Comparison of ENCODE assay signal across 16 cellular contexts in the genomic region with DNA sequence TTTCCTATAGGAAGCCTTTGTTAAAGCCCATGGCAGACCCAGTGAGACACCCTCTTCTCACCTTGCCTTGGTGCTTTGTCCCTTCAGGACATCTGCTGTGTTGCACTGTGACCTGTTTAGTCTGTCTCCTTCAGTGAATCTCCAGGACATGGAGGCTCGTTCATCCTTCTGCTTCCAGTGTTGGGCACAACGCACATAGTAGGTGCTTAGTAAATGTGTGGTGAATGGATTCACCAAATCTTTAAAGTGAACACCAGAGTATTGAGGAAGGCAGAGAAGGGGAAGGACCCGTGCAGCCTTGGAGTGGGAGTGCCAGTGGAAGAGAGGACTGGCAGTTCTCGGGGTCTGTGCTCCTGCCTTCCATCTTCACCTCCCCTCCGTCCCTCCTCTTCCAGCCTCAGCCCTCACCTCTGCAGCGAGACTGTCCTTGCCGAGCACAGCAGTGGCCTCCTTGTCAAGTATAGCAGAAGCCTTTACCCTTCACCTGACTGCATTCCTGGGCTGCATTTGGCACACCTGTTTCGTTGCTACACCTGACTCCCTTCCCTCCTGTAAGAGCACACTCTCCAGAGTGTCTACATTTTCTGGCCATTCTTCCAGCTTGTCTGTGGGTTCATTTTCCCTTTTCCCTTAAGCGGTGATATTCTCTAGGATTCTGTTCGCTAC. TPM values are rescaled to one million over a fixed set of nuclear protein-coding genes. Genes with fewer than 3 reads are reported as not detected.
DNase-seq lines count a peak whose midpoint lies in the region; ATAC-seq and TF ChIP-seq lines count a peak whose summit lies in the region.
"Had no signal": no experiment of that assay in that cellular context is flagged by ENCODE, and none has a peak within 500 bp of the region (broad histone marks: within the 10 kb centered on the region; RNA-seq: fewer than 3 reads in every experiment).

No MANE protein-coding gene starts in this region.

- no peak for TF ChIP-seq CTCF in left ventricle myocardium inferior (IDR thresholded peaks at IDR 0.05; ENCODE audit: borderline replicate concordance)
- no peak for TF ChIP-seq CTCF in body of pancreas (IDR thresholded peaks at IDR 0.05)
- no peak for TF ChIP-seq CTCF in upper lobe of left lung (IDR thresholded peaks at IDR 0.05)

- H3K4me3 Mint-ChIP-seq in naive thymus-derived CD4-positive, alpha-beta T cell: peak overlapping the region in 5 of 10 donors; percentile 4 to 66 (median 32)
- H3K4me3 Mint-ChIP-seq in activated CD4-positive, alpha-beta T cell treated with anti-CD3 and anti-CD28 coated beads for 36 hours: no peak overlapping the region
- H3K4me3 Mint-ChIP-seq: activated T-cell treated with anti-CD3 and anti-CD28 coated beads, Interleukin-2, amount 50 U/mL, for 24 hours had no signal

- H3K9me3 Mint-ChIP-seq in naive thymus-derived CD4-positive, alpha-beta T cell: no peaks in the 10 kb centered on the region
- H3K9me3 Mint-ChIP-seq in activated CD4-positive, alpha-beta T cell treated with anti-CD3 and anti-CD28 coated beads for 36 hours (ENCODE audit: low read depth): no peaks in the 10 kb centered on the region
- H3K9me3 Mint-ChIP-seq: activated T-cell treated with anti-CD3 and anti-CD28 coated beads, Interleukin-2, amount 50 U/mL, for 24 hours had no signal

- peak overlapping the region in 8 of 9 donors; percentile 9 to 93 (median 63) for H3K27ac Mint-ChIP-seq in naive thymus-derived CD4-positive, alpha-beta T cell
- H3K27ac Mint-ChIP-seq in activated CD4-positive, alpha-beta T cell treated with anti-CD3 and anti-CD28 coated beads for 36 hours: no peak overlapping the region
- H3K27ac Mint-ChIP-seq: activated T-cell treated with anti-CD3 and anti-CD28 coated beads, Interleukin-2, amount 50 U/mL, for 24 hours had no signal

- intact Hi-C loops in left ventricle myocardium inferior (cut with micrococcal nuclease) (no loop called here), Right ventricle myocardium superior (cut with DNase I) (no loop called here), body of pancreas (cut with DNase I) (no loop called here)
- intact Hi-C loops in naive thymus-derived CD4-positive, alpha-beta T cell (cut with micrococcal nuclease): loop anchor here (5.0 kb wide), 2 partner anchors 34 to 49 kb away; partner anchors contain the start of gene ARID1B (in 1 of the 2)
- intact Hi-C loops in activated CD4-positive, alpha-beta T cell treated with anti-CD3 and anti-CD28 coated beads for 36 hours (cut with DNase I, micrococcal nuclease): no loop called here

- TF ChIP-seq POLR2A in body of pancreas (IDR thresholded peaks at IDR 0.05) (no peak), upper lobe of left lung (IDR thresholded peaks at IDR 0.05) (no peak)

- H3K9me3 ChIP-seq in left ventricle myocardium inferior (replicated peaks) (no peaks in the 10 kb centered on the region), body of pancreas (no peaks in the 10 kb centered on the region), upper lobe of left lung (no peaks in the 10 kb centered on the region)
- H3K9me3 ChIP-seq in naive thymus-derived CD4-positive, alpha-beta T cell (ENCODE audit: control insufficient read depth in 2 of 3, low read length in 3 of 3): no peaks in the 10 kb centered on the region
- H3K9me3 ChIP-seq: SJSA1, vagina had no signal

- no peak for ATAC-seq in Right ventricle myocardium superior (ENCODE audit: poor library complexity)
- ATAC-seq in body of pancreas: peak; percentile 30
- no peak for ATAC-seq in naive thymus-derived CD4-positive, alpha-beta T cell
- ATAC-seq in upper lobe of left lung (ENCODE audit: low FRiP score in 2 of 2): peak; percentile 26 to 76
- ATAC-seq in HG03520 (IDR thresholded peaks at IDR 0.05; ENCODE audit: unreplicated experiment): no peak
- no peak for ATAC-seq in activated CD4-positive, alpha-beta T cell treated with anti-CD3 and anti-CD28 coated beads for 36 hours
- ATAC-seq: foreskin keratinocyte had no signal

- TF ChIP-seq EP300 in upper lobe of left lung (IDR thresholded peaks at IDR 0.05): peak in 1 of 4 donors; percentile 13

- DNase-seq in left ventricle myocardium inferior: no peak
- no peak for DNase-seq in Right ventricle myocardium superior
- DNase-seq in body of pancreas: peak in 3 of 4 donors; percentile 20 to 59 (median 34)
- no peak for DNase-seq in naive thymus-derived CD4-positive, alpha-beta T cell
- peak in 1 of 2 donors; percentile 74 for DNase-seq in upper lobe of left lung
- DNase-seq in D341Med (ENCODE audit: low spot score): no peak
- DNase-seq in activated CD4-positive, alpha-beta T cell treated with anti-CD3 and anti-CD28 coated beads for 36 hours: no peak
- DNase-seq: activated CD4-positive, alpha-beta T cell treated with anti-CD3 and anti-CD28 coated beads, Interleukin-2, amount 50 U/mL, for 48 hours; activated T-cell treated with anti-CD3 and anti-CD28 coated beads, Interleukin-2, amount 50 U/mL, for 24 hours; foreskin keratinocyte; NCI-H1092; NCI-H2227 treated with DMSO at 0.1 percent for 48 hours; nucleus accumbens had no signal

- H3K4me1 ChIP-seq in left ventricle myocardium inferior (peaks cover 91% of the 10 kb centered on the region), body of pancreas (peaks cover 40% of the 10 kb centered on the region), upper lobe of left lung (peaks cover 33 to 64% (median 47%) of the 10 kb centered on the region in 4 donors)
- peaks cover 20 to 24% of the 10 kb centered on the region in 2 donors for H3K4me1 ChIP-seq in naive thymus-derived CD4-positive, alpha-beta T cell (ENCODE audit: control insufficient read depth in 2 of 2, insufficient read depth in 2 of 2, low read length in 2 of 2)

- H3K4me1 Mint-ChIP-seq in naive thymus-derived CD4-positive, alpha-beta T cell: peaks cover 28 to 91% (median 82%) of the 10 kb centered on the region in 7 donors
- peaks cover 77% of the 10 kb centered on the region for H3K4me1 Mint-ChIP-seq in activated CD4-positive, alpha-beta T cell treated with anti-CD3 and anti-CD28 coated beads for 36 hours

- H3K27ac ChIP-seq in left ventricle myocardium inferior (replicated peaks) (peak overlapping the region; percentile 78), body of pancreas (peak overlapping the region in 3 of 4 donors; percentile 1 to 55 (median 22)), upper lobe of left lung (peak overlapping the region; percentile 59 to 73 (median 68))
- H3K27ac ChIP-seq in naive thymus-derived CD4-positive, alpha-beta T cell (ENCODE audit: low read depth, low read length): no peak overlapping the region
- H3K27ac ChIP-seq: foreskin keratinocyte, SJSA1 had no signal

- peaks cover 2 to 36% (median 16%) of the 10 kb centered on the region in 5 donors for H3K36me3 Mint-ChIP-seq in naive thymus-derived CD4-positive, alpha-beta T cell
- H3K36me3 Mint-ChIP-seq in activated CD4-positive, alpha-beta T cell treated with anti-CD3 and anti-CD28 coated beads for 36 hours (ENCODE audit: low read depth): peaks cover 12% of the 10 kb centered on the region

- 50 to 58% methylated on average over 10 of the region's 10 CpGs for WGBS in body of pancreas, 2 donors
- 63 to 84% methylated on average over 10 of the region's 10 CpGs for WGBS in upper lobe of left lung, 2 donors

- H3K27me3 Mint-ChIP-seq in naive thymus-derived CD4-positive, alpha-beta T cell: no peaks in the 10 kb centered on the region
- H3K27me3 Mint-ChIP-seq in activated CD4-positive, alpha-beta T cell treated with anti-CD3 and anti-CD28 coated beads for 36 hours: no peaks in the 10 kb centered on the region
- H3K27me3 Mint-ChIP-seq: activated T-cell treated with anti-CD3 and anti-CD28 coated beads, Interleukin-2, amount 50 U/mL, for 24 hours had no signal

- H3K36me3 ChIP-seq in left ventricle myocardium inferior: peaks cover 7% of the 10 kb centered on the region
- H3K36me3 ChIP-seq in body of pancreas (replicated peaks in 1 of 2; ENCODE audit: insufficient read depth in 1 of 2, low read depth in 2 of 2): no peaks in the 10 kb centered on the region
- H3K36me3 ChIP-seq in naive thymus-derived CD4-positive, alpha-beta T cell (ENCODE audit: control insufficient read depth in 2 of 3, insufficient read depth in 3 of 3, low read length in 3 of 3): peaks cover 0 to 10% (median 0%) of the 10 kb centered on the region in 3 experiments
- H3K36me3 ChIP-seq in upper lobe of left lung: peaks cover 0 to 12% (median 2%) of the 10 kb centered on the region in 4 donors
- H3K36me3 ChIP-seq: vagina had no signal

- CTCF ChIA-PET in naive thymus-derived CD4-positive, alpha-beta T cell (lab: Charles Lee): no interaction called here
- CTCF ChIA-PET in activated CD4-positive, alpha-beta T cell treated with anti-CD3 and anti-CD28 coated beads for 36 hours (lab: Charles Lee): interaction anchor here (1.0 kb wide), 1 partner anchor 8 kb away, joined by 3 read pairs; no protein-coding TSS in a partner anchor

- POLR2A ChIA-PET in naive thymus-derived CD4-positive, alpha-beta T cell (lab: Charles Lee): no interaction called here
- POLR2A ChIA-PET in activated CD4-positive, alpha-beta T cell treated with anti-CD3 and anti-CD28 coated beads for 36 hours (lab: Charles Lee): no interaction called here

- H3K27me3 ChIP-seq in left ventricle myocardium inferior (ENCODE audit: low read depth) (no peaks in the 10 kb centered on the region), body of pancreas (no peaks in the 10 kb centered on the region), upper lobe of left lung (no peaks in the 10 kb centered on the region)
- H3K27me3 ChIP-seq in naive thymus-derived CD4-positive, alpha-beta T cell (ENCODE audit: control insufficient read depth in 2 of 2, insufficient read depth in 2 of 2, low read length in 2 of 2): no peaks in the 10 kb centered on the region
- H3K27me3 ChIP-seq: foreskin keratinocyte, SJSA1, vagina had no signal

- H3K4me3 ChIP-seq in left ventricle myocardium inferior: no peak overlapping the region
- H3K4me3 ChIP-seq in body of pancreas: no peak overlapping the region
- no peak overlapping the region for H3K4me3 ChIP-seq in naive thymus-derived CD4-positive, alpha-beta T cell (ENCODE audit: low read length)
- no peak overlapping the region for H3K4me3 ChIP-seq in upper lobe of left lung
- H3K4me3 ChIP-seq: SJSA1, vagina had no signal

RNA-seq across cellular contexts. Expression of gene ARID1B, which starts 49.2 kb away (rescaled TPM):
- total RNA-seq in left ventricle myocardium inferior (43.4 TPM), Right ventricle myocardium superior (49.2 TPM), body of pancreas (10 to 100 TPM; 71.5 to 85.1 TPM), upper lobe of left lung (100 to 1,000 TPM in 3 of 6 donors, 10 to 100 TPM in 3; 66.4 to 168 (median 109) TPM)
- 100 to 1,000 TPM in 4 of 5 experiments, 10 to 100 TPM in 1; 88.8 to 164 (median 141) TPM for total RNA-seq in naive thymus-derived CD4-positive, alpha-beta T cell
- 10 to 100 TPM; 17.5 to 21.0 TPM for polyA plus RNA-seq in naive thymus-derived CD4-positive, alpha-beta T cell
- total RNA-seq in activated CD4-positive, alpha-beta T cell treated with anti-CD3 and anti-CD28 coated beads for 36 hours: 10 to 100 TPM; 42.2 to 53.6 TPM

Comparison
In these comparisons a context has a peak if more than half of its experiments do, and no peak if none do; other contexts are left out.
1. DNase-seq: peak in body of pancreas (3 of 4); none in left ventricle myocardium inferior (single experiment), Right ventricle myocardium superior (single experiment), naive thymus-derived CD4-positive, alpha-beta T cell (0 of 9), D341Med (single experiment) and activated CD4-positive, alpha-beta T cell treated with anti-CD3 and anti-CD28 coated beads for 36 hours (single experiment).
2. ATAC-seq: peak in body of pancreas (single experiment) and upper lobe of left lung (2 of 2); none in Right ventricle myocardium superior (single experiment), naive thymus-derived CD4-positive, alpha-beta T cell (single experiment), HG03520 (single experiment) and activated CD4-positive, alpha-beta T cell treated with anti-CD3 and anti-CD28 coated beads for 36 hours (single experiment).
3. intact Hi-C loops: an anchor here in naive thymus-derived CD4-positive, alpha-beta T cell (5.0 kb wide); none called in left ventricle myocardium inferior, Right ventricle myocardium superior, body of pancreas and activated CD4-positive, alpha-beta T cell treated with anti-CD3 and anti-CD28 coated beads for 36 hours.